Comparison of ENCODE assay signal across 24 cellular contexts in the genomic region with DNA sequence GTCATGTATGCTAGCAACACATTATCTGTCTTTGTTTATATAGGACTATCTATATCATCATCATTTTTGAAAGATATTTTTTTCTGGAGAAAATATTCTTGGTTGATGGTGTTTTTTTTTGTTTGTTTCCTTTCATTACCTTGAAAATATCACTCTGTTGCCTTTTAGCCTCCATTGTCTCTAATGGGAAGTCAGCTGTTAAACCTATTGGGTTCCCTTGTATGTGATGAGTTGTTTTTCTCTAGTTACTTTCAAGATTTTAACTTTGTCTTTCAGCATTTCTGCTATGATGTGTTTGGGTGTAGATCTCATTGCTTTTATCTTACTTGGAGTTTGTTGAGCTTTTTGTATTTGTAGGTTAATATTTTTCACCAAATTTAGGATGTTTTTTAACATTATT.
DNase-seq lines count a peak whose midpoint lies in the region; ATAC-seq, FAIRE-seq and TF ChIP-seq lines count a peak whose summit lies in the region.
"Had no signal": no experiment of that assay in that cellular context is flagged by ENCODE, and none has a peak within 500 bp of the region (broad histone marks: within the 10 kb centered on the region; RNA-seq: fewer than 3 reads in every experiment).

No MANE protein-coding gene starts in this region.

- no peak overlapping the region for H3K4me2 ChIP-seq in HepG2 (ENCODE audit: low read depth, low read length)
- H3K4me2 ChIP-seq: BLaER1 had no signal

- H3K36me3 Mint-ChIP-seq in endothelial cell (ENCODE audit: low read depth, unreplicated experiment) = no peaks in the 10 kb centered on the region
- H3K36me3 Mint-ChIP-seq: CD14-positive monocyte; CD4-positive, CD25-positive, alpha-beta regulatory T cell had no signal

- no peak overlapping the region for H3K27ac ChIP-seq in HepG2 (ENCODE audit: extremely low read length, insufficient read depth, low read length)
- no peak overlapping the region for H3K27ac ChIP-seq in right lobe of liver
- H3K27ac ChIP-seq in HEK293 (ENCODE audit: extremely low read depth, low read depth, low read length) = no peak overlapping the region
- H3K27ac ChIP-seq in kidney (ENCODE audit: low read depth in 2 of 2, low read length in 2 of 2) = no peak overlapping the region
- H3K27ac ChIP-seq in pancreas = no peak overlapping the region
- no peak overlapping the region for H3K27ac ChIP-seq in adrenal gland
- H3K27ac ChIP-seq: BLaER1 had no signal

- H3K27me3 ChIP-seq in HepG2 (ENCODE audit: control insufficient read depth in 1 of 2, insufficient read depth in 2 of 2, low read length in 2 of 2) = no peaks in the 10 kb centered on the region
- H3K27me3 ChIP-seq in right lobe of liver = no peaks in the 10 kb centered on the region
- no peaks in the 10 kb centered on the region for H3K27me3 ChIP-seq in pancreas
- H3K27me3 ChIP-seq in adrenal gland = no peaks in the 10 kb centered on the region
- H3K27me3 ChIP-seq: BE2C had no signal

- in situ Hi-C loops in HepG2 (cut with HindIII; ENCODE audit: extremely low pct_ligation_motif_present, low pct_unique_long_range_greater_than_20kb) = no loop called here

- POLR2A ChIA-PET in HepG2 (lab: Yijun Ruan, JAX) (no interaction called here), HEK293 (lab: Yijun Ruan, JAX) (no interaction called here)

- DNase-seq in HepG2 (ENCODE audit: low spot score) = no peak
- DNase-seq in right lobe of liver = no peak
- no peak for DNase-seq in kidney
- DNase-seq in pancreas = no peak
- no peak for DNase-seq in endothelial cell (ENCODE audit: low spot score)
- no peak for DNase-seq in adrenal gland
- DNase-seq: 8988T; ACHN; BE2C; C1 segment of cervical spinal cord; CD4-positive, alpha-beta memory T cell; CD4-positive, CD25-positive, alpha-beta regulatory T cell; CD8-positive, alpha-beta memory T cell; COR-L47; DMS79 treated with DMSO at 0.1 percent for 48 hours; GF-D8 had no signal

- BruUV-seq in HepG2 (replicated peaks; lab: Mats Ljungman, UMichigan) = no TSS peak

- H3K27me3 Mint-ChIP-seq in endothelial cell (ENCODE audit: unreplicated experiment) = no peaks in the 10 kb centered on the region
- H3K27me3 Mint-ChIP-seq: CD4-positive, alpha-beta memory T cell; CD4-positive, CD25-positive, alpha-beta regulatory T cell had no signal

- no peaks in the 10 kb centered on the region for H3K36me3 ChIP-seq in HepG2 (replicated peaks in 1 of 2; ENCODE audit: control insufficient read depth in 1 of 2, insufficient read depth in 2 of 2, low read length in 2 of 2)
- H3K36me3 ChIP-seq in right lobe of liver = no peaks in the 10 kb centered on the region
- no peaks in the 10 kb centered on the region; a peak in 1 of 3 replicates for H3K36me3 ChIP-seq in HEK293 (ENCODE audit: control insufficient read depth in 2 of 2, insufficient read depth in 1 of 2, low read length in 2 of 2)
- no peaks in the 10 kb centered on the region for H3K36me3 ChIP-seq in kidney (ENCODE audit: control insufficient read depth in 1 of 2, insufficient read depth in 2 of 2, low read length in 2 of 2)
- H3K36me3 ChIP-seq in pancreas = no peaks in the 10 kb centered on the region
- H3K36me3 ChIP-seq in adrenal gland (replicated peaks in 1 of 2) = no peaks in the 10 kb centered on the region
- H3K36me3 ChIP-seq: BE2C, BLaER1 had no signal

- H3K4me1 ChIP-seq in HepG2 (ENCODE audit: insufficient read depth, low read length) (no peaks in the 10 kb centered on the region), right lobe of liver (no peaks in the 10 kb centered on the region), HEK293 (ENCODE audit: control insufficient read depth, insufficient read depth, low read length) (no peaks in the 10 kb centered on the region), kidney (ENCODE audit: control insufficient read depth in 1 of 2, insufficient read depth in 1 of 2, low read depth in 1 of 2, low read length in 2 of 2) (no peaks in the 10 kb centered on the region), pancreas (no peaks in the 10 kb centered on the region), adrenal gland (replicated peaks in 1 of 2) (no peaks in the 10 kb centered on the region)
- H3K4me1 ChIP-seq: BE2C, BLaER1 had no signal

- CTCF ChIA-PET in HepG2 (lab: Yijun Ruan, JAX; ENCODE audit: low intra/inter-chr PET ratio, low total read pairs) (no interaction called here), HEK293 (lab: Yijun Ruan, JAX) (no interaction called here)

- no peak overlapping the region for H3K27ac Mint-ChIP-seq in endothelial cell (ENCODE audit: unreplicated experiment)
- H3K27ac Mint-ChIP-seq: CD14-positive monocyte; CD4-positive, alpha-beta memory T cell; CD4-positive, CD25-positive, alpha-beta regulatory T cell; CD8-positive, alpha-beta memory T cell had no signal

- intact Hi-C loops in HepG2 (cut with micrococcal nuclease; ENCODE audit: unreplicated experiment) = no loop called here
- intact Hi-C loops in right lobe of liver (cut with DNase I) = no loop called here
- intact Hi-C loops in kidney (cut with DNase I) = no loop called here
- intact Hi-C loops in pancreas (cut with DNase I) = no loop called here
- intact Hi-C loops in adrenal gland (cut with DNase I) = no loop called here

- TF ChIP-seq POLR2A in HepG2 (IDR thresholded peaks at IDR 0.05; ENCODE audit: insufficient read depth in 1 of 2, low read depth in 2 of 2, low read length in 2 of 2) (no peak), right lobe of liver (IDR thresholded peaks at IDR 0.05) (no peak), adrenal gland (IDR thresholded peaks at IDR 0.05) (no peak)

- no peak overlapping the region for H2AFZ ChIP-seq in HepG2 (ENCODE audit: low read length)

- H4K20me1 ChIP-seq in HepG2 (ENCODE audit: insufficient read depth, low read length) = no peaks in the 10 kb centered on the region
- H4K20me1 ChIP-seq: BLaER1 had no signal

- no peak overlapping the region for H3K9ac ChIP-seq in HepG2 (ENCODE audit: insufficient read depth, low read depth, low read length)
- no peak overlapping the region for H3K9ac ChIP-seq in kidney (ENCODE audit: low read length in 2 of 2)
- H3K9ac ChIP-seq: BLaER1 had no signal

- TF ChIP-seq EP300 in HepG2 (IDR thresholded peaks at IDR 0.05; ENCODE audit: low read depth in 2 of 2, low read length in 2 of 2) (no peak), HepG2 (CRISPR knock-in tag; IDR thresholded peaks at IDR 0.05; ENCODE audit: borderline replicate concordance) (no peak)

- no peaks in the 10 kb centered on the region for H3K9me3 Mint-ChIP-seq in endothelial cell (ENCODE audit: unreplicated experiment)

- ATAC-seq in HepG2 (no peak), right lobe of liver (no peak), pancreas (no peak), HG03175 (IDR thresholded peaks at IDR 0.05; ENCODE audit: unreplicated experiment) (no peak)

- FAIRE-seq in HepG2 (lab: Jason Lieb, UNC) (no peak), kidney (lab: Jason Lieb, UNC) (peak; percentile 8), pancreas (lab: Jason Lieb, UNC) (peak; percentile 34)
- FAIRE-seq: A204.1, G401.6, GM12891, GM19239 had no signal

- no peaks in the 10 kb centered on the region for H3K4me1 Mint-ChIP-seq in endothelial cell (ENCODE audit: unreplicated experiment)
- H3K4me1 Mint-ChIP-seq: CD14-positive monocyte; CD4-positive, alpha-beta memory T cell; CD4-positive, CD25-positive, alpha-beta regulatory T cell; CD8-positive, alpha-beta memory T cell had no signal

- no peaks in the 10 kb centered on the region for H3K79me2 ChIP-seq in HepG2 (ENCODE audit: insufficient read depth, low read length)

- H3K4me3 ChIP-seq in HepG2 (replicated peaks in 1 of 3; ENCODE audit: insufficient read depth in 1 of 3, low read depth in 2 of 3, low read length in 3 of 3) (no peak overlapping the region), right lobe of liver (no peak overlapping the region), HEK293 (ENCODE audit: low read depth, low read length) (no peak overlapping the region), kidney (ENCODE audit: low read length in 2 of 2) (no peak overlapping the region), pancreas (no peak overlapping the region), adrenal gland (no peak overlapping the region)
- H3K4me3 ChIP-seq: BLaER1 had no signal

- TF ChIP-seq RAD21 in HepG2 (CRISPR knock-in tag; IDR thresholded peaks at IDR 0.05) = no peak

- H3K9me3 ChIP-seq in HepG2 (ENCODE audit: low read length) (no peaks in the 10 kb centered on the region; the same call in 1 of the 2 replicates), right lobe of liver (peaks cover 0 to 6% (median 3%) of the 10 kb centered on the region in 4 donors), HEK293 (ENCODE audit: control insufficient read depth, insufficient read depth, low read depth, low read length) (peaks cover 10% of the 10 kb centered on the region), kidney (ENCODE audit: control insufficient read depth in 1 of 2, low read length in 2 of 2) (no peaks in the 10 kb centered on the region), pancreas (no peaks in the 10 kb centered on the region), adrenal gland (replicated peaks in 1 of 3) (no peaks in the 10 kb centered on the region)
- H3K9me3 ChIP-seq: BE2C had no signal

- TF ChIP-seq CTCF in HepG2 (CRISPR knock-in tag; IDR thresholded peaks at IDR 0.05) (no peak), right lobe of liver (IDR thresholded peaks at IDR 0.05) (no peak), HEK293 (tag by site-specific recombination; IDR thresholded peaks at IDR 0.05) (no peak), kidney (IDR thresholded peaks at IDR 0.05; ENCODE audit: borderline replicate concordance, extremely low read depth, insufficient read depth) (no peak), pancreas (IDR thresholded peaks at IDR 0.05) (no peak), endothelial cell (IDR thresholded peaks at IDR 0.05; ENCODE audit: unreplicated experiment) (no peak), adrenal gland (IDR thresholded peaks at IDR 0.05) (no peak)

- H3K4me3 Mint-ChIP-seq in endothelial cell (ENCODE audit: unreplicated experiment) = no peak overlapping the region
- H3K4me3 Mint-ChIP-seq: CD14-positive monocyte; CD4-positive, alpha-beta memory T cell; CD4-positive, CD25-positive, alpha-beta regulatory T cell; CD8-positive, alpha-beta memory T cell had no signal

TF ChIP-seq in HepG2, 621 proteins besides CTCF, POLR2A, EP300 and RAD21 (continues in another document):
- peak; percentile 97 for TF ChIP-seq ZNF317 (CRISPR knock-in tag; IDR thresholded peaks at IDR 0.05)
- TF ChIP-seq ZNF468 (CRISPR knock-in tag; IDR thresholded peaks at IDR 0.05) = no peak
- no peak for TF ChIP-seq ZNF670 (CRISPR knock-in tag; IDR thresholded peaks at IDR 0.05; ENCODE audit: borderline replicate concordance)
- no peak for TF ChIP-seq ZNF775 (CRISPR knock-in tag; IDR thresholded peaks at IDR 0.05; ENCODE audit: borderline replicate concordance)
- no peak for TF ChIP-seq ZNF44 (CRISPR knock-in tag; IDR thresholded peaks at IDR 0.05)

TF ChIP-seq in HEK293, 187 proteins besides CTCF, POLR2A, EP300 and RAD21 (continues in another document):
- no peak for TF ChIP-seq ZNF223 (tag by site-specific recombination; IDR thresholded peaks at IDR 0.05)
- TF ChIP-seq ZFP37 (tag by site-specific recombination; IDR thresholded peaks at IDR 0.05) = no peak
- TF ChIP-seq ZNF623 (tag by site-specific recombination; IDR thresholded peaks at IDR 0.05) = no peak
- TF ChIP-seq SETDB1 (IDR thresholded peaks at IDR 0.05; ENCODE audit: insufficient read length, low read length) = peak; percentile 81

Comparison
In these comparisons a context has a peak if more than half of its experiments do, and no peak if none do; other contexts are left out.
1. Of the 63 proteins assayed by ChIP-seq in both HepG2 and HEK293: peak only in HepG2: none; only in HEK293: SETDB1; in both: none; in neither: 62.